In genomic region chr5:156391139-156391538, GRCh38 we compare ENCODE assay signal across 20 cellular contexts.
DNase-seq lines count a peak whose midpoint lies in the region; ATAC-seq, FAIRE-seq and TF ChIP-seq lines count a peak whose summit lies in the region.
"Had no signal": no experiment of that assay in that cellular context is flagged by ENCODE, and none has a peak within 500 bp of the region (broad histone marks: within the 10 kb centered on the region; RNA-seq: fewer than 3 reads in every experiment).

No MANE protein-coding gene starts in this region.

- H3K27ac ChIP-seq in HL-60 (replicated peaks), result no peak overlapping the region
- no peak overlapping the region for H3K27ac ChIP-seq in mesenchymal stem cell (ENCODE audit: low read length, poor library complexity, severe bottlenecking)
- H3K27ac ChIP-seq: GM23248, KMS-11, SJSA1 had no signal

- H2AFZ ChIP-seq in mesenchymal stem cell (ENCODE audit: low read depth, low read length), result no peak overlapping the region
- H2AFZ ChIP-seq: GM23248 had no signal

- H3K36me3 ChIP-seq in mesenchymal stem cell (ENCODE audit: control insufficient read depth in 1 of 2, insufficient read depth in 2 of 2, low read depth in 1 of 2, low read length in 2 of 2), result no peaks in the 10 kb centered on the region
- H3K36me3 ChIP-seq: SJSA1 had no signal

- no peaks in the 10 kb centered on the region for H3K4me1 ChIP-seq in mesenchymal stem cell (ENCODE audit: control insufficient read depth, insufficient read depth, low read depth, low read length)
- H3K4me1 ChIP-seq: SJSA1 had no signal

- no peak overlapping the region for H2BK12ac ChIP-seq in mesenchymal stem cell (ENCODE audit: low read length in 2 of 2)

- no peaks in the 10 kb centered on the region for H3K9me3 ChIP-seq in mesenchymal stem cell (ENCODE audit: control insufficient read depth, low read length)

- H3K14ac ChIP-seq in mesenchymal stem cell (ENCODE audit: low read length in 2 of 2), result no peak overlapping the region

- no peak for FAIRE-seq in HTR-8/SVneo (lab: Jason Lieb, UNC)
- FAIRE-seq: colon, endometrium had no signal

- H3K27me3 ChIP-seq in HL-60 (ENCODE audit: insufficient read depth, poor library complexity, severe bottlenecking) (peaks cover 9% of the 10 kb centered on the region), mesenchymal stem cell (ENCODE audit: control insufficient read depth in 1 of 2, insufficient read depth in 1 of 2, low read length in 2 of 2) (no peaks in the 10 kb centered on the region)
- H3K27me3 ChIP-seq: SJSA1 had no signal

- H2BK120ac ChIP-seq in mesenchymal stem cell (ENCODE audit: low read depth, low read length), result no peak overlapping the region

- H3K23ac ChIP-seq in mesenchymal stem cell (ENCODE audit: low read length in 2 of 2), result no peak overlapping the region

- no peak overlapping the region for H3K4me3 ChIP-seq in HL-60 (replicated peaks; ENCODE audit: insufficient read depth, low read length)
- H3K4me3 ChIP-seq in choroid plexus epithelial cell (ENCODE audit: low read depth, low read length), result no peak overlapping the region
- no peak overlapping the region for H3K4me3 ChIP-seq in mesenchymal stem cell (ENCODE audit: insufficient read depth in 1 of 2, low read depth in 1 of 2, low read length in 2 of 2)
- H3K4me3 ChIP-seq: GM23248, SJSA1 had no signal

- no peak overlapping the region for H2BK5ac ChIP-seq in mesenchymal stem cell (ENCODE audit: low read depth, low read length, poor library complexity, severe bottlenecking)

- 69% methylated on average over 5 of the region's 7 CpGs for WGBS in mesenchymal stem cell

- no peak overlapping the region for H2AK5ac ChIP-seq in mesenchymal stem cell (ENCODE audit: low read length, severe bottlenecking)

- H4K91ac ChIP-seq in mesenchymal stem cell (ENCODE audit: low read length), result no peak overlapping the region

- H2BK15ac ChIP-seq in mesenchymal stem cell (ENCODE audit: low read depth, poor library complexity, severe bottlenecking), result no peak overlapping the region

- ATAC-seq in GM21825 (IDR thresholded peaks at IDR 0.05; ENCODE audit: unreplicated experiment), result no peak
- ATAC-seq: activated CD4-positive, alpha-beta T cell treated with anti-CD3 and anti-CD28 coated beads for 36 hours; natural killer cell treated with Interleukin-12 subunit alpha and Interleukin-12 subunit beta and Interleukin-15 and Interleukin-18, amount 100 ng/mL, for 72 hours had no signal

- no peak overlapping the region for H4K8ac ChIP-seq in mesenchymal stem cell (ENCODE audit: low read length)

- TF ChIP-seq CTCF in HL-60 (IDR thresholded peaks at IDR 0.05; ENCODE audit: insufficient read depth, low read length) (no peak), choroid plexus epithelial cell (conservative IDR thresholded peaks at IDR 0.05; ENCODE audit: low read depth, low read length) (no peak)

- H3K18ac ChIP-seq in mesenchymal stem cell (ENCODE audit: low read depth in 1 of 2, low read length in 2 of 2), result no peak overlapping the region

- H3K4ac ChIP-seq in mesenchymal stem cell (ENCODE audit: low read depth in 1 of 2, low read length in 2 of 2), result no peak overlapping the region

- H3K79me1 ChIP-seq in mesenchymal stem cell (replicated peaks; ENCODE audit: low read length, poor library complexity, severe bottlenecking), result no peaks in the 10 kb centered on the region

- DNase-seq in HL-60 (ENCODE audit: low read depth in 1 of 2, low spot score in 1 of 2) (peak; percentile 2 to 63), NOMO-1 treated with dmso at 0.1 percent for 144 hours (lab: John Stamatoyannopoulos, UW; ENCODE audit: unreplicated experiment) (peak; percentile 34), choroid plexus epithelial cell (ENCODE audit: low read depth) (peak; percentile 73), mesenchymal stem cell (peak; percentile 97), activated T-cell treated with anti-CD3 and anti-CD28 coated beads for 4 hours (no peak), HTR-8/SVneo (ENCODE audit: insufficient read length, low spot score) (no peak)
- no peak for DNase-seq in activated CD4-positive, alpha-beta T cell treated with anti-CD3 and anti-CD28 coated beads, Interleukin-2, amount 50 U/mL, for 48 hours
- DNase-seq: activated CD4-positive, alpha-beta T cell treated with anti-CD3 and anti-CD28 coated beads for 36 hours; activated naive CD4-positive, alpha-beta T cell; aorta; GM23248; mammary epithelial cell; NCI-H1417 treated with DMSO at 0.1 percent for 48 hours; NK-92 treated with Interleukin-12 subunit alpha and Interleukin-12 subunit beta, amount 100 ng/mL, for 24 hours had no signal

- H3K4me2 ChIP-seq in mesenchymal stem cell (ENCODE audit: low read length, poor library complexity, severe bottlenecking), result no peak overlapping the region
- H3K4me2 ChIP-seq: KMS-11 had no signal

- H3K9ac ChIP-seq in mesenchymal stem cell (ENCODE audit: low read length), result no peak overlapping the region
- H3K9ac ChIP-seq: GM23248, KMS-11 had no signal

Comparison
In these comparisons a context has a peak if more than half of its experiments do, and no peak if none do; other contexts are left out.
1. DNase-seq: peak in HL-60 (2 of 2), NOMO-1 treated with dmso at 0.1 percent for 144 hours (single experiment), choroid plexus epithelial cell (single experiment) and mesenchymal stem cell (single experiment); none in activated CD4-positive, alpha-beta T cell treated with anti-CD3 and anti-CD28 coated beads, Interleukin-2, amount 50 U/mL, for 48 hours (0 of 2), activated T-cell treated with anti-CD3 and anti-CD28 coated beads for 4 hours (single experiment) and HTR-8/SVneo (single experiment).